In the genomic region with DNA sequence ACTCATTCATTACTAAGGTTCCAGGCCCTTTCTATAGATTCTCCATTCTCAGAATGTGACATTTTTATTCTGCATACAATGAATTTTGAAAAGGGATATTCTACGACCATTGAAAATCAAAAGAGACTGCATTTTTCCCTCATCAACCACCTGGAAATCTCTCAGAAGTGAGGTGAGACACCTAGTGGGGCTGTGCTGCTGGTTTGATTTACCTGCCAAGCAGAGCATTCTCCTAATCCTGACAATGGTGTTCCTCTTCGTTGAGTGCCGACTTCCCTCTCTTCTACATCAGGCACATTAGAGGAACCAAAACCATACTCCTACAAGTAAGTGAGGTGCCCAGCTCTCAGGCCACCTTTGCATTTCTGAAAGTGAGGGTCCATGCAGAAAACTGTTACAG, we compare ENCODE assay signal across 14 cellular contexts.
"Had no signal": no experiment of that assay in that cellular context is flagged by ENCODE, and none has a peak within 500 bp of the region (broad histone marks: within the 10 kb centered on the region; RNA-seq: fewer than 3 reads in every experiment).

No MANE protein-coding gene starts in this region.

- H3K9me3 ChIP-seq: gastrocnemius medialis, heart left ventricle had no signal

- DNase-seq: activated CD4-positive, alpha-beta memory T cell treated with anti-CD3 and anti-CD28 coated beads, Interleukin-2, amount 10 ng/mL, durations not matched to agents 7 days and 5 days; activated CD4-positive, alpha-beta T cell treated with anti-CD3 and anti-CD28 coated beads for 36 hours; activated CD8-positive, alpha-beta memory T cell treated with anti-CD3 and anti-CD28 coated beads, Interleukin-2, amount 10 ng/mL, durations not matched to agents 7 days and 5 days; activated naive CD4-positive, alpha-beta T cell treated with Interleukin-2 at 50 U/mL for 16 hours; anterior cingulate cortex; brain microvascular endothelial cell; erythroblast; heart left ventricle; midbrain; occipital lobe; retina; T-helper 2 cell had no signal

- ATAC-seq: activated CD4-positive, alpha-beta T cell treated with anti-CD3 and anti-CD28 coated beads for 36 hours; activated CD8-positive, alpha-beta memory T cell treated with anti-CD3 and anti-CD28 coated beads, Interleukin-2, amount 10 ng/mL, durations not matched to agents 7 days and 5 days; gastrocnemius medialis; heart left ventricle had no signal

- H3K27ac ChIP-seq: brain microvascular endothelial cell, coronary artery, gastrocnemius medialis, heart left ventricle had no signal

- H3K4me3 ChIP-seq: coronary artery, gastrocnemius medialis, heart left ventricle had no signal

- H3K27me3 ChIP-seq: brain microvascular endothelial cell, gastrocnemius medialis, heart left ventricle had no signal
